In the genomic region with DNA sequence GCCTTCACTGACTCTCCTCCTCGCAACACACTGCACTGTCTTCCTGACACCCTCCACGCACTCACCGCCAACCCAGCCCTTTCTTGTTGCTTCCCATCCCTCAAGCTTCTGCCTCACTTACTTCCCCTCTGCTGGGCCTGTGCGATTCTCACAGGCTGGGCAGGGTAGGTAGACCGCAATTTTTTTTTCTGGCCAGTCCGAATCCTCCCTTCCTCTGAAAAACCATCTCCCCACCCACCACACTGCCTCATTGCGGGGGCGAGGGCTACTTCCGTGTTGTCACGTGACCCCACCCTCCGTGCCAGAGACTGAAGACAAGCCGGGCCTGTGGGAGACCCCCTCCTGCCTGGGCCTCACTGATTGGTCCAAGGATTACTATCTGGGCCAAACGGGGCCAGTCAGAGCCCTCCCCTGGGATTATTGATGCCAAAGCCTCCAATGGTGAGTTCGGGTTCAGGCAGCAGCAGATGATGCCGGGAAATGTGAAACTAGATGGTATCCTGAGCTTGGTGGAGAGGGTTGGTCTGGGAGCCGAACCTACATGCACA, we compare ENCODE assay signal across 8 cellular contexts.
DNase-seq lines count a peak whose midpoint lies in the region; ATAC-seq, FAIRE-seq and TF ChIP-seq lines count a peak whose summit lies in the region.

No MANE protein-coding gene starts in this region.

- ATAC-seq in lung (ENCODE audit: insufficient read depth, low FRiP score): peak; percentile 65
- peak; percentile 76 for ATAC-seq in stimulated activated naive CD8-positive, alpha-beta T cell treated with anti-CD3 and anti-CD28 coated beads, Interleukin-15, Interleukin-2, amounts not matched to agents 100 U/mL and 50 U/mL, for 24 hours

- no peak overlapping the region for H3K4me3 ChIP-seq in HEK293 (ENCODE audit: low read depth, low read length)
- H3K4me3 ChIP-seq in lung: no peak overlapping the region

- DNase-seq in GM12891 (ENCODE audit: insufficient read length, low spot score) (peak; percentile 81), NOMO-1 (lab: John Stamatoyannopoulos, UW; ENCODE audit: unreplicated experiment in 2 of 2) (peak; percentile 89), lung (ENCODE audit: low spot score) (peak; percentile 57), epidermal melanocyte (ENCODE audit: insufficient read length, low spot score) (no peak), NCI-H2107 (lab: John Stamatoyannopoulos, UW) (no peak)
- DNase-seq in activated T-cell treated with anti-CD3 and anti-CD28 coated beads, Interleukin-2, amount 50 U/mL, for 24 hours: peak; percentile 86
- DNase-seq in stimulated activated naive CD8-positive, alpha-beta T cell treated with anti-CD3 and anti-CD28 coated beads, Interleukin-15, Interleukin-2, amounts not matched to agents 100 U/mL and 50 U/mL, for 24 hours: peak; percentile 91

- H3K27ac ChIP-seq in HEK293 (ENCODE audit: extremely low read depth, low read depth, low read length) (no peak overlapping the region), lung (ENCODE audit: low read depth in 1 of 2, low read length in 1 of 2) (peak overlapping the region in 1 of 2 donors; percentile 55)

- peak overlapping the region; percentile 96 for H3K27ac Mint-ChIP-seq in activated T-cell treated with anti-CD3 and anti-CD28 coated beads, Interleukin-2, amount 50 U/mL, for 24 hours

- peaks cover 67% of the 10 kb centered on the region for H3K36me3 Mint-ChIP-seq in activated T-cell treated with anti-CD3 and anti-CD28 coated beads, Interleukin-2, amount 50 U/mL, for 24 hours (ENCODE audit: low read depth)

- POLR2A ChIA-PET in HEK293 (lab: Yijun Ruan, JAX): no interaction called here

- WGBS in lung, 2 donors: 26 to 47% methylated on average over 16 of the region's 16 CpGs

- FAIRE-seq in GM12891 (lab: Jason Lieb, UNC): peak; percentile 95

- no peaks in the 10 kb centered on the region for H3K9me3 Mint-ChIP-seq in activated T-cell treated with anti-CD3 and anti-CD28 coated beads, Interleukin-2, amount 50 U/mL, for 24 hours

- H3K36me3 ChIP-seq in HEK293 (ENCODE audit: control insufficient read depth in 2 of 2, insufficient read depth in 1 of 2, low read length in 2 of 2) (peaks cover 0 to 8% of the 10 kb centered on the region in 2 experiments; a peak in 2 of 3 replicates), lung (ENCODE audit: control insufficient read depth in 2 of 2, insufficient read depth in 2 of 2, low read length in 2 of 2) (peaks cover 0 to 2% of the 10 kb centered on the region in 2 donors)

- CTCF ChIA-PET in HEK293 (lab: Yijun Ruan, JAX): interaction anchor here (0.6 to 1.1 kb wide), 3 partner anchors 8 to 73 kb away, joined by 3 to 5 read pairs (median 4); partner anchors contain the start of gene STK10

- H3K4me1 ChIP-seq in HEK293 (ENCODE audit: control insufficient read depth, insufficient read depth, low read length) (peaks cover 16% of the 10 kb centered on the region; the same call in 1 of the 2 replicates), lung (ENCODE audit: control insufficient read depth in 2 of 2, insufficient read depth in 2 of 2, low read length in 2 of 2) (peaks cover 15 to 24% of the 10 kb centered on the region in 2 donors)

- H3K4me3 Mint-ChIP-seq in activated T-cell treated with anti-CD3 and anti-CD28 coated beads, Interleukin-2, amount 50 U/mL, for 24 hours: peak overlapping the region; percentile 80

- H3K4me1 Mint-ChIP-seq in activated T-cell treated with anti-CD3 and anti-CD28 coated beads, Interleukin-2, amount 50 U/mL, for 24 hours (ENCODE audit: low read depth): peaks cover 75% of the 10 kb centered on the region

- peak; percentile 97 for TF ChIP-seq POLR2A in GM12891 (IDR thresholded peaks at IDR 0.05; ENCODE audit: low read depth, low read length)

- no peak for TF ChIP-seq CTCF in HEK293 (tag by site-specific recombination; IDR thresholded peaks at IDR 0.05)
- TF ChIP-seq CTCF in lung (IDR thresholded peaks at IDR 0.05; ENCODE audit: control extremely low read depth, extremely low read depth): no peak

- H3K27me3 ChIP-seq in lung (ENCODE audit: control insufficient read depth, insufficient read depth): no peaks in the 10 kb centered on the region

- H3K27me3 Mint-ChIP-seq in activated T-cell treated with anti-CD3 and anti-CD28 coated beads, Interleukin-2, amount 50 U/mL, for 24 hours: no peaks in the 10 kb centered on the region

- no peaks in the 10 kb centered on the region for H3K9me3 ChIP-seq in HEK293 (ENCODE audit: control insufficient read depth, insufficient read depth, low read depth, low read length)
- no peaks in the 10 kb centered on the region for H3K9me3 ChIP-seq in lung (ENCODE audit: control insufficient read depth in 2 of 2, insufficient read depth in 1 of 2, low read length in 1 of 2)

TF ChIP-seq in GM12891, 5 proteins besides CTCF, POLR2A, EP300 and RAD21:
- peak; percentile 73 for TF ChIP-seq SPI1 (IDR thresholded peaks at IDR 0.05; ENCODE audit: low read depth, low read length)
- TF ChIP-seq POLR2AphosphoS5 (IDR thresholded peaks at IDR 0.05; ENCODE audit: low read depth, low read length): peak; percentile 96
- TF ChIP-seq POU2F2 (IDR thresholded peaks at IDR 0.05; ENCODE audit: low read depth, low read length): peak; percentile 91
- no peak for TF ChIP-seq PAX5 (IDR thresholded peaks at IDR 0.05; ENCODE audit: insufficient read depth, low read length, severe bottlenecking)
- TF ChIP-seq TAF1 (IDR thresholded peaks at IDR 0.05; ENCODE audit: low read depth, low read length): peak; percentile 86

TF ChIP-seq in HEK293, 187 proteins besides CTCF, POLR2A, EP300 and RAD21:
- TF ChIP-seq ZFHX2 (tag by site-specific recombination; conservative IDR thresholded peaks at IDR 0.05) (peak; percentile 17; the same call in 1 of the 2 replicates), ZSCAN23 (tag by site-specific recombination; IDR thresholded peaks at IDR 0.05) (no peak), ZNF335 (tag by site-specific recombination; conservative IDR thresholded peaks at IDR 0.05) (no peak), KLF9 (tag by site-specific recombination; IDR thresholded peaks at IDR 0.05; ENCODE audit: low read depth) (no peak), SP2 (tag by site-specific recombination; IDR thresholded peaks at IDR 0.05) (no peak)
TF ChIP-seq in HEK293: peak in this region for 1.

Comparison
In these comparisons a context has a peak if more than half of its experiments do, and no peak if none do; other contexts are left out.
1. DNase-seq: peak in GM12891 (single experiment), NOMO-1 (2 of 2), activated T-cell treated with anti-CD3 and anti-CD28 coated beads, Interleukin-2, amount 50 U/mL, for 24 hours (single experiment), lung (single experiment) and stimulated activated naive CD8-positive, alpha-beta T cell treated with anti-CD3 and anti-CD28 coated beads, Interleukin-15, Interleukin-2, amounts not matched to agents 100 U/mL and 50 U/mL, for 24 hours (single experiment); none in epidermal melanocyte (single experiment) and NCI-H2107 (single experiment).